Comparison of ENCODE assay signal across 28 cellular contexts in genomic region chr7:122018032-122018431, GRCh38.
"Had no signal": no experiment of that assay in that cellular context is flagged by ENCODE, and none has a peak within 500 bp of the region (broad histone marks: within the 10 kb centered on the region; RNA-seq: fewer than 3 reads in every experiment).

No MANE protein-coding gene starts in this region.

- H3K4me3 ChIP-seq: Peyer's patch, SJCRH30 had no signal

- H3K4me1 ChIP-seq: Peyer's patch, SJCRH30 had no signal

- H3K4me3 Mint-ChIP-seq: activated CD4-positive, alpha-beta memory T cell treated with anti-CD3 and anti-CD28 coated beads, Interleukin-2, amount 10 ng/mL, durations not matched to agents 7 days and 5 days; activated CD4-positive, alpha-beta T cell treated with anti-CD3 and anti-CD28 coated beads for 36 hours; activated naive CD8-positive, alpha-beta T cell treated with anti-CD3 and anti-CD28 coated beads, Interleukin-2, amount 50 U/mL, for 24 hours; activated T-helper 1 cell treated with anti-CD3 and anti-CD28 coated beads, Interleukin-12 subunit alpha, Interleukin-12 subunit beta, Interleukin-2, Interleukin-4 antibody, amounts not matched to agents 30 ng/mL and 10 ng/mL and 1 ng/mL, durations not matched to agents 14 hours and 24 hours and 36 hours; brain; central memory CD8-positive, alpha-beta T cell had no signal

- H3K36me3 Mint-ChIP-seq: activated naive CD4-positive, alpha-beta T cell treated with anti-CD3 and anti-CD28 coated beads, Interleukin-2, amount 50 U/mL, for 72 hours had no signal

- H3K4me1 Mint-ChIP-seq: activated CD4-positive, alpha-beta memory T cell treated with anti-CD3 and anti-CD28 coated beads, Interleukin-2, amount 10 ng/mL, durations not matched to agents 7 days and 5 days; activated CD4-positive, alpha-beta T cell treated with anti-CD3 and anti-CD28 coated beads for 36 hours; activated naive CD8-positive, alpha-beta T cell treated with anti-CD3 and anti-CD28 coated beads, Interleukin-2, amount 50 U/mL, for 24 hours; brain; central memory CD8-positive, alpha-beta T cell had no signal

- ATAC-seq: activated CD4-positive, alpha-beta T cell treated with anti-CD3 and anti-CD28 coated beads for 36 hours; activated naive CD8-positive, alpha-beta T cell treated with anti-CD3 and anti-CD28 coated beads, Interleukin-2, amount 50 U/mL, for 24 hours had no signal

- H3K27ac ChIP-seq: Peyer's patch, RWPE1, SJCRH30, VCaP had no signal

- H3K36me3 ChIP-seq: Peyer's patch, SJCRH30 had no signal

- H3K27me3 ChIP-seq: Peyer's patch had no signal

- H3K27ac Mint-ChIP-seq: activated CD4-positive, alpha-beta memory T cell treated with anti-CD3 and anti-CD28 coated beads, Interleukin-2, amount 10 ng/mL, durations not matched to agents 7 days and 5 days; activated CD4-positive, alpha-beta T cell treated with anti-CD3 and anti-CD28 coated beads for 36 hours; activated naive CD4-positive, alpha-beta T cell treated with anti-CD3 and anti-CD28 coated beads, Interleukin-2, amount 50 U/mL, for 72 hours; activated naive CD8-positive, alpha-beta T cell treated with anti-CD3 and anti-CD28 coated beads, Interleukin-2, amount 50 U/mL, for 24 hours; activated T-helper 1 cell treated with anti-CD3 and anti-CD28 coated beads, Interleukin-12 subunit alpha, Interleukin-12 subunit beta, Interleukin-2, Interleukin-4 antibody, amounts not matched to agents 30 ng/mL and 10 ng/mL and 1 ng/mL, durations not matched to agents 14 hours and 24 hours and 36 hours; brain had no signal

- H3K9me3 Mint-ChIP-seq: activated CD4-positive, alpha-beta memory T cell treated with anti-CD3 and anti-CD28 coated beads, Interleukin-2, amount 10 ng/mL, durations not matched to agents 7 days and 5 days; activated naive CD8-positive, alpha-beta T cell treated with anti-CD3 and anti-CD28 coated beads, Interleukin-2, amount 50 U/mL, for 24 hours; activated T-helper 1 cell treated with anti-CD3 and anti-CD28 coated beads, Interleukin-12 subunit alpha, Interleukin-12 subunit beta, Interleukin-2, Interleukin-4 antibody, amounts not matched to agents 30 ng/mL and 10 ng/mL and 1 ng/mL, durations not matched to agents 14 hours and 24 hours and 36 hours had no signal

- DNase-seq: activated CD4-positive, alpha-beta memory T cell treated with anti-CD3 and anti-CD28 coated beads, Interleukin-2, amount 10 ng/mL, durations not matched to agents 7 days and 5 days; activated CD4-positive, alpha-beta T cell treated with anti-CD3 and anti-CD28 coated beads for 36 hours; activated CD4-positive, alpha-beta T cell treated with anti-CD3 and anti-CD28 coated beads, Interleukin-2, amount 50 U/mL, for 1 hour; activated CD8-positive, alpha-beta memory T cell treated with anti-CD3 and anti-CD28 coated beads, Interleukin-2, amount 50 U/mL, for 4 hours; activated effector memory CD4-positive, alpha-beta T cell treated with anti-CD3 and anti-CD28 coated beads, Interleukin-2, amount 50 U/mL, for 16 hours; activated naive CD4-positive, alpha-beta T cell treated with Interleukin-2 at 50 U/mL for 16 hours; activated naive CD8-positive, alpha-beta T cell treated with anti-CD3 and anti-CD28 coated beads, Interleukin-2, amount 50 U/mL, for 24 hours; amniotic stem cell; Kasumi-1; NCI-H1048; NCI-H1930; NCI-H345; NCI-H510A; NCI-H526 treated with DMSO at 0.1 percent for 48 hours; NCI-H82; NK-92 treated with Interleukin-12 subunit alpha and Interleukin-12 subunit beta, amount 100 ng/mL, for 24 hours; OCI-M1; Peyer's patch; Right ventricle myocardium superior; SJCRH30; SK-N-SH; T-helper 1 cell had no signal

- H3K27me3 Mint-ChIP-seq: activated CD4-positive, alpha-beta memory T cell treated with anti-CD3 and anti-CD28 coated beads, Interleukin-2, amount 10 ng/mL, durations not matched to agents 7 days and 5 days; activated CD4-positive, alpha-beta T cell treated with anti-CD3 and anti-CD28 coated beads for 36 hours; brain; central memory CD8-positive, alpha-beta T cell had no signal

- H3K9me3 ChIP-seq: Peyer's patch, SJCRH30, SK-N-SH had no signal
